25 cellular contexts compared by ENCODE assay signal in the genomic region with DNA sequence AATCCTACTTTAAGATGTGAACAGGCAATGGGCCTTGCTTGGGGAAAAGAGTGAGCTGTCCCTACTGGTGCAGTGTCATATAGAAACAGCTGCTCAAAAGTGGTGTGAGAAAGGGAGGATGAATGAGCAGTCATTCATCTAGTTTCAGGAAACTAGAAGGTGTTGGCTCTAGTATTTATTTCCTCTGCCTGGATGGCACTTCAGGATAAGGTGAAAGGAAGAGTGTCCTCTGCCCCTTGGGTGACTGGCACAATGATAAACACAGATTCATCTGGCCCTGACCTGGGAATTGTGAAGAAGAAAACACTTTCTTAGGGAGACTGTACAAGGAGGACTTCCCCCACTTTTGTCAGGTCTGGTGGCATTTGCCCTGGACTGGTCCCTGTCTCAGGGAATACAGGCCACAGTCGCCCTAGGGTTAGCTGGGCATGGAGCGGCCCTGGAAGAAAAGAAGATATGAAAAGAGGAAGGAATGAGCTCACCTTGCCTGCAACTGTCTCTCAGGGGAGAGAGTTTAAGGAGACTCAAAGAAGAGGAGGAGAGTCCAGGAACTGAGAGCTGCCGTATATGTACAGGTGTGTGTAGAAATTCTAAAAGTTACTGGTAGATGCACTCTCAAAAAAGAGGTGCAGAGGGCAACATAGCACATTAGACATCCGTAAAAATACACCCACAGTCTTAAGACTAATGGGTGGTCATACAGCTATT. TPM values are rescaled to one million over a fixed set of nuclear protein-coding genes. Genes with fewer than 3 reads are reported as not detected.
A peak's percentile ranks its signal among the peaks of the same experiment; 100 is the strongest.
DNase-seq lines count a peak whose midpoint lies in the region; ATAC-seq and TF ChIP-seq lines count a peak whose summit lies in the region.
"Had no signal": no experiment of that assay in that cellular context is flagged by ENCODE, and none has a peak within 500 bp of the region (broad histone marks: within the 10 kb centered on the region; RNA-seq: fewer than 3 reads in every experiment).

No MANE protein-coding gene starts in this region.

- ATAC-seq in effector memory CD8-positive, alpha-beta T cell (replicated peaks): no peak
- ATAC-seq: K562, Right ventricle myocardium inferior, SK-N-SH treated with all-trans-retinoic acid at 6 μM for 48 hours had no signal

- H2AFZ ChIP-seq in hepatocyte: no peak overlapping the region
- H2AFZ ChIP-seq: GM23248 had no signal

- peak overlapping the region; percentile 41 for H3K27ac Mint-ChIP-seq in MCF 10A (ENCODE audit: low read depth, unreplicated experiment)
- H3K27ac Mint-ChIP-seq in effector memory CD8-positive, alpha-beta T cell: no peak overlapping the region

- CTCF ChIA-PET in MCF 10A (lab: Yijun Ruan, JAX): interaction anchor here (1.0 to 1.3 kb wide), 3 partner anchors 9 to 113 kb away, joined by 4 read pairs; no protein-coding TSS in a partner anchor

- no peaks in the 10 kb centered on the region for H3K9me3 Mint-ChIP-seq in MCF 10A (ENCODE audit: unreplicated experiment)
- no peaks in the 10 kb centered on the region for H3K9me3 Mint-ChIP-seq in effector memory CD8-positive, alpha-beta T cell

- no peaks in the 10 kb centered on the region for H3K36me3 Mint-ChIP-seq in MCF 10A (ENCODE audit: insufficient read depth, unreplicated experiment)
- no peaks in the 10 kb centered on the region for H3K36me3 Mint-ChIP-seq in effector memory CD8-positive, alpha-beta T cell (ENCODE audit: insufficient read depth)

- no peaks in the 10 kb centered on the region for H3K9me2 ChIP-seq in hepatocyte (replicated peaks; ENCODE audit: insufficient read depth)

- BruUV-seq in MCF 10A (replicated peaks; lab: Mats Ljungman, UMichigan): no TSS peak

- TF ChIP-seq POLR2A in breast epithelium (IDR thresholded peaks at IDR 0.05): no peak

- H3K4me2 ChIP-seq in hepatocyte: no peak overlapping the region

- H3K79me2 ChIP-seq in hepatocyte: no peaks in the 10 kb centered on the region

- TF ChIP-seq CTCF in MCF 10A (IDR thresholded peaks at IDR 0.05; ENCODE audit: unreplicated experiment) (no peak), breast epithelium (IDR thresholded peaks at IDR 0.05) (no peak), VCaP (conservative IDR thresholded peaks at IDR 0.05) (no peak), hepatocyte (IDR thresholded peaks at IDR 0.05; ENCODE audit: poor library complexity) (no peak)

- H3K4me3 Mint-ChIP-seq in MCF 10A (ENCODE audit: unreplicated experiment): no peak overlapping the region
- no peak overlapping the region for H3K4me3 Mint-ChIP-seq in effector memory CD8-positive, alpha-beta T cell

- intact Hi-C loops in MCF 10A (cut with micrococcal nuclease) (no loop called here), breast epithelium (cut with DNase I; ENCODE audit: low total_unique reads) (no loop called here)

- H3K27me3 Mint-ChIP-seq in MCF 10A (ENCODE audit: insufficient read depth, unreplicated experiment): no peaks in the 10 kb centered on the region
- H3K27me3 Mint-ChIP-seq in effector memory CD8-positive, alpha-beta T cell: peaks cover 42 to 61% of the 10 kb centered on the region in 2 donors

- no peak overlapping the region for H3K4me3 ChIP-seq in breast epithelium
- H3K4me3 ChIP-seq in hepatocyte: no peak overlapping the region
- H3K4me3 ChIP-seq: GM23248, HAP-1, K562, SJCRH30 had no signal

- H3K36me3 ChIP-seq in breast epithelium (no peaks in the 10 kb centered on the region), hepatocyte (replicated peaks; ENCODE audit: insufficient read depth, low read depth) (no peaks in the 10 kb centered on the region)
- H3K36me3 ChIP-seq: HAP-1, SJCRH30 had no signal

- H4K20me1 ChIP-seq in hepatocyte (ENCODE audit: insufficient read depth, poor library complexity, severe bottlenecking): no peaks in the 10 kb centered on the region

- H3K4me1 Mint-ChIP-seq in MCF 10A (ENCODE audit: insufficient read depth, unreplicated experiment): peaks cover 17% of the 10 kb centered on the region
- H3K4me1 Mint-ChIP-seq in effector memory CD8-positive, alpha-beta T cell (ENCODE audit: low read depth in 2 of 2): no peaks in the 10 kb centered on the region

- no peaks in the 10 kb centered on the region for H3K27me3 ChIP-seq in breast epithelium
- H3K27me3 ChIP-seq in hepatocyte: no peaks in the 10 kb centered on the region
- H3K27me3 ChIP-seq: SJCRH30 had no signal

- H3K9me3 ChIP-seq in breast epithelium: no peaks in the 10 kb centered on the region
- H3K9me3 ChIP-seq in hepatocyte (ENCODE audit: low read depth): no peaks in the 10 kb centered on the region
- H3K9me3 ChIP-seq: SJCRH30 had no signal

- no peak overlapping the region for H3K27ac ChIP-seq in breast epithelium
- H3K27ac ChIP-seq in VCaP: peak overlapping the region; percentile 68
- peak overlapping the region; percentile 69 for H3K27ac ChIP-seq in hepatocyte
- H3K27ac ChIP-seq: GM23248, SJCRH30 had no signal

- no peak for DNase-seq in MCF 10A (ENCODE audit: unreplicated experiment)
- no peak for DNase-seq in breast epithelium (ENCODE audit: low spot score in 2 of 2)
- no peak for DNase-seq in hepatocyte (ENCODE audit: low spot score)
- no peak for DNase-seq in effector memory CD8-positive, alpha-beta T cell
- no peak for DNase-seq in NOMO-1 treated with DMSO at 0.1 percent for 48 hours (lab: John Stamatoyannopoulos, UW; ENCODE audit: unreplicated experiment)
- no peak for DNase-seq in effector CD8-positive, alpha-beta T cell (lab: John Stamatoyannopoulos, UW)
- DNase-seq in NCI-H69 (lab: John Stamatoyannopoulos, UW): no peak
- DNase-seq: 8988T, ACHN, DMS153, DND-41, Kasumi-1, NCI-H1105 treated with DMSO at 0.1 percent for 48 hours, NCI-H146, NCI-H1930, NCI-H446 treated with DMSO at 0.1 percent for 48 hours, NCI-H526, SJCRH30 had no signal

- POLR2A ChIA-PET in MCF 10A (lab: Yijun Ruan, JAX): interaction anchor here (1.0 to 1.4 kb wide), 4 partner anchors 10 to 31 kb away, joined by 3 to 4 read pairs (median 3); no protein-coding TSS in a partner anchor

- H3K4me1 ChIP-seq in breast epithelium (no peaks in the 10 kb centered on the region), hepatocyte (ENCODE audit: insufficient read depth) (no peaks in the 10 kb centered on the region)
- H3K4me1 ChIP-seq: SJCRH30 had no signal

- 83% methylated on average over 4 of the region's 4 CpGs for WGBS in hepatocyte (ENCODE audit: low lambda C conversion rate, missing lambda C conversion rate)

RNA-seq across cellular contexts. Expression of gene NMNAT2, which starts 13.8 kb away (rescaled TPM):
- total RNA-seq in MCF 10A (2022) (4.7 and 10.8 TPM in 2 replicates), breast epithelium (1 to 10 TPM in 2 of 3 donors, under 1 TPM in 1; 0.29 to 2.4 (median 1.6) TPM), hepatocyte (0.88 and 1.00 TPM in 2 replicates)
- polyA plus RNA-seq in hepatocyte: 0.66 and 0.99 TPM in 2 replicates
- total RNA-seq: K562, OCI-LY7, SJCRH30 had no signal
- polyA plus RNA-seq: K562 had no signal

RNA-seq across cellular contexts. Expression of gene SMG7, which starts 40.3 kb away (rescaled TPM):
- total RNA-seq in MCF 10A (2022) (101 and 107 TPM in 2 replicates), breast epithelium (10 to 100 TPM; 34.6 to 46.5 (median 43.3) TPM), hepatocyte (28.8 and 39.5 TPM in 2 replicates)
- polyA plus RNA-seq in hepatocyte: 22.3 and 28.1 TPM in 2 replicates

Comparison
In these comparisons a context has a peak if more than half of its experiments do, and no peak if none do; other contexts are left out.
1. H3K27ac ChIP-seq: peak in VCaP (single experiment) and hepatocyte (single experiment); none in breast epithelium (0 of 2).